12 cellular contexts compared by ENCODE assay signal in genomic region chr1:10968411-10968826, GRCh38. TPM values are rescaled to one million over a fixed set of nuclear protein-coding genes. Genes with fewer than 3 reads are reported as not detected.
DNase-seq lines count a peak whose midpoint lies in the region; ATAC-seq and TF ChIP-seq lines count a peak whose summit lies in the region.
"Had no signal": no experiment of that assay in that cellular context is flagged by ENCODE, and none has a peak within 500 bp of the region (broad histone marks: within the 10 kb centered on the region; RNA-seq: fewer than 3 reads in every experiment).

No MANE protein-coding gene starts in this region.

- H3K4me3 ChIP-seq in AG04449 (ENCODE audit: low read depth, low read length) (peak overlapping the region; percentile 21; the same call in 1 of the 2 replicates), RWPE2 (ENCODE audit: severe bottlenecking) (peak overlapping the region; percentile 15), kidney epithelial cell (ENCODE audit: low read depth, low read length) (peak overlapping the region; percentile 6)
- H3K4me3 ChIP-seq in CD4-positive, alpha-beta memory T cell (ENCODE audit: low read length in 2 of 2) = no peak overlapping the region

- H3K27ac ChIP-seq in RWPE2 (ENCODE audit: poor library complexity, severe bottlenecking) = no peak overlapping the region
- H3K27ac ChIP-seq in CD4-positive, alpha-beta memory T cell (ENCODE audit: low read depth, low read length) = no peak overlapping the region
- H3K27ac ChIP-seq: gastroesophageal sphincter had no signal

- H3K36me3 ChIP-seq in RWPE2 (ENCODE audit: low read depth) (no peaks in the 10 kb centered on the region), kidney epithelial cell (ENCODE audit: control insufficient read depth, insufficient read depth, low read length) (no peaks in the 10 kb centered on the region)
- no peaks in the 10 kb centered on the region for H3K36me3 ChIP-seq in CD4-positive, alpha-beta memory T cell (ENCODE audit: insufficient read depth, low read length)
- H3K36me3 ChIP-seq: gastroesophageal sphincter had no signal

- H3K9me3 Mint-ChIP-seq in activated CD4-positive, alpha-beta T cell treated with anti-CD3 and anti-CD28 coated beads, Interleukin-2, amount 10 ng/mL, durations not matched to agents 24 days and 14 days = no peaks in the 10 kb centered on the region
- H3K9me3 Mint-ChIP-seq in CD4-positive, alpha-beta memory T cell = no peaks in the 10 kb centered on the region
- no peaks in the 10 kb centered on the region for H3K9me3 Mint-ChIP-seq in activated T-cell treated with anti-CD3 and anti-CD28 coated beads, Interleukin-2, amount 50 U/mL, for 4 hours
- H3K9me3 Mint-ChIP-seq: activated naive CD4-positive, alpha-beta T cell treated with anti-CD3 and anti-CD28 coated beads, Interleukin-2, amount 50 U/mL, for 72 hours had no signal

- DNase-seq in AG04449 (ENCODE audit: low read depth, low spot score) = no peak
- peak; percentile 95 for DNase-seq in NCI-H1105 treated with DMSO at 0.1 percent for 48 hours (lab: John Stamatoyannopoulos, UW)
- no peak for DNase-seq in RWPE2 (ENCODE audit: low spot score)
- no peak for DNase-seq in kidney epithelial cell (ENCODE audit: low read depth)
- DNase-seq in activated CD4-positive, alpha-beta T cell treated with anti-CD3 and anti-CD28 coated beads, Interleukin-2, amount 10 ng/mL, durations not matched to agents 24 days and 14 days = no peak
- DNase-seq in CD4-positive, alpha-beta memory T cell = no peak
- DNase-seq in activated T-cell treated with anti-CD3 and anti-CD28 coated beads, Interleukin-2, amount 50 U/mL, for 4 hours = no peak
- DNase-seq: occipital lobe, T1000 had no signal

- no peaks in the 10 kb centered on the region for H3K4me1 ChIP-seq in RWPE2 (ENCODE audit: insufficient read depth, poor library complexity, severe bottlenecking)
- H3K4me1 ChIP-seq in CD4-positive, alpha-beta memory T cell (ENCODE audit: insufficient read depth, low read length) = no peaks in the 10 kb centered on the region

- no peaks in the 10 kb centered on the region for H3K36me3 Mint-ChIP-seq in activated CD4-positive, alpha-beta T cell treated with anti-CD3 and anti-CD28 coated beads, Interleukin-2, amount 10 ng/mL, durations not matched to agents 24 days and 14 days (ENCODE audit: low read depth)
- H3K36me3 Mint-ChIP-seq in CD4-positive, alpha-beta memory T cell = no peaks in the 10 kb centered on the region
- H3K36me3 Mint-ChIP-seq in activated T-cell treated with anti-CD3 and anti-CD28 coated beads, Interleukin-2, amount 50 U/mL, for 4 hours (ENCODE audit: insufficient read depth) = no peaks in the 10 kb centered on the region
- H3K36me3 Mint-ChIP-seq: activated naive CD4-positive, alpha-beta T cell treated with anti-CD3 and anti-CD28 coated beads, Interleukin-2, amount 50 U/mL, for 72 hours had no signal

- H3K27me3 ChIP-seq in RWPE2 (ENCODE audit: insufficient read depth, poor library complexity, severe bottlenecking) = no peaks in the 10 kb centered on the region
- peaks cover 12% of the 10 kb centered on the region for H3K27me3 ChIP-seq in kidney epithelial cell (ENCODE audit: control insufficient read depth, insufficient read depth, low read length)
- no peaks in the 10 kb centered on the region for H3K27me3 ChIP-seq in CD4-positive, alpha-beta memory T cell (ENCODE audit: insufficient read depth, low read length)

- no peak overlapping the region for H3K4me3 Mint-ChIP-seq in activated CD4-positive, alpha-beta T cell treated with anti-CD3 and anti-CD28 coated beads, Interleukin-2, amount 10 ng/mL, durations not matched to agents 24 days and 14 days
- peak overlapping the region in 1 of 8 donors; percentile 9 for H3K4me3 Mint-ChIP-seq in CD4-positive, alpha-beta memory T cell
- H3K4me3 Mint-ChIP-seq in activated T-cell treated with anti-CD3 and anti-CD28 coated beads, Interleukin-2, amount 50 U/mL, for 4 hours = no peak overlapping the region

- CTCF ChIA-PET in AG04449 (lab: Yijun Ruan, JAX) = interaction anchor here (1.2 to 2.1 kb wide), 5 partner anchors 8 to 461 kb away, joined by 3 to 8 read pairs (median 5); no protein-coding TSS in a partner anchor
- CTCF ChIA-PET in CD4-positive, alpha-beta memory T cell (lab: Charles Lee; ENCODE audit: partially characterized antibody) = no interaction called here

- ATAC-seq in RWPE2 (ENCODE audit: low read depth) (no peak; the same call in 2 of the 3 replicates), GM19035 (IDR thresholded peaks at IDR 0.05; ENCODE audit: unreplicated experiment) (no peak)
- ATAC-seq in activated T-cell treated with anti-CD3 and anti-CD28 coated beads, Interleukin-2, amount 50 U/mL, for 4 hours = no peak
- ATAC-seq: activated naive CD4-positive, alpha-beta T cell treated with anti-CD3 and anti-CD28 coated beads, Interleukin-2, amount 50 U/mL, for 72 hours; gastroesophageal sphincter had no signal

- H3K4me1 Mint-ChIP-seq in activated CD4-positive, alpha-beta T cell treated with anti-CD3 and anti-CD28 coated beads, Interleukin-2, amount 10 ng/mL, durations not matched to agents 24 days and 14 days = peaks cover 9% of the 10 kb centered on the region
- H3K4me1 Mint-ChIP-seq in CD4-positive, alpha-beta memory T cell = peaks cover 8 to 13% (median 10%) of the 10 kb centered on the region in 4 donors
- peaks cover 12% of the 10 kb centered on the region for H3K4me1 Mint-ChIP-seq in activated T-cell treated with anti-CD3 and anti-CD28 coated beads, Interleukin-2, amount 50 U/mL, for 4 hours (ENCODE audit: low read depth)

- peaks cover 20% of the 10 kb centered on the region for H3K27me3 Mint-ChIP-seq in activated CD4-positive, alpha-beta T cell treated with anti-CD3 and anti-CD28 coated beads, Interleukin-2, amount 10 ng/mL, durations not matched to agents 24 days and 14 days
- H3K27me3 Mint-ChIP-seq in CD4-positive, alpha-beta memory T cell = peaks cover 0 to 8% of the 10 kb centered on the region in 2 donors
- peaks cover 18% of the 10 kb centered on the region for H3K27me3 Mint-ChIP-seq in activated T-cell treated with anti-CD3 and anti-CD28 coated beads, Interleukin-2, amount 50 U/mL, for 4 hours (ENCODE audit: low read depth)

- no peak for TF ChIP-seq CTCF in AG04449 (IDR thresholded peaks at IDR 0.05; ENCODE audit: insufficient read depth, low read length, missing control alignments)
- TF ChIP-seq CTCF in RWPE2 (IDR thresholded peaks at IDR 0.05; ENCODE audit: poor library complexity, severe bottlenecking) = no peak
- TF ChIP-seq CTCF in kidney epithelial cell (IDR thresholded peaks at IDR 0.05; ENCODE audit: insufficient read depth, low read length, poor library complexity, severe bottlenecking) = no peak

- H3K27ac Mint-ChIP-seq in activated CD4-positive, alpha-beta T cell treated with anti-CD3 and anti-CD28 coated beads, Interleukin-2, amount 10 ng/mL, durations not matched to agents 24 days and 14 days = no peak overlapping the region
- no peak overlapping the region for H3K27ac Mint-ChIP-seq in CD4-positive, alpha-beta memory T cell
- H3K27ac Mint-ChIP-seq: activated naive CD4-positive, alpha-beta T cell treated with anti-CD3 and anti-CD28 coated beads, Interleukin-2, amount 50 U/mL, for 72 hours had no signal

- POLR2A ChIA-PET in AG04449 (lab: Yijun Ruan, JAX) = no interaction called here
- POLR2A ChIA-PET in CD4-positive, alpha-beta memory T cell (lab: Charles Lee; ENCODE audit: partially characterized antibody) = no interaction called here

- intact Hi-C loops in activated CD4-positive, alpha-beta T cell treated with anti-CD3 and anti-CD28 coated beads, Interleukin-2, amount 10 ng/mL, durations not matched to agents 24 days and 14 days (cut with micrococcal nuclease) = no loop called here
- intact Hi-C loops in CD4-positive, alpha-beta memory T cell (cut with micrococcal nuclease) = no loop called here

- no peaks in the 10 kb centered on the region for H3K9me3 ChIP-seq in RWPE2 (ENCODE audit: severe bottlenecking)
- no peaks in the 10 kb centered on the region for H3K9me3 ChIP-seq in CD4-positive, alpha-beta memory T cell (ENCODE audit: control insufficient read depth in 1 of 2, low read length in 2 of 2)
- H3K9me3 ChIP-seq: gastroesophageal sphincter had no signal

RNA-seq across cellular contexts. Expression of gene TARDBP, which starts 44.0 kb away (rescaled TPM):
- 66.5 and 71.2 TPM in 2 replicates for total RNA-seq in kidney epithelial cell
- 211 and 224 TPM in 2 replicates for total RNA-seq in activated CD4-positive, alpha-beta T cell treated with anti-CD3 and anti-CD28 coated beads, Interleukin-2, amount 10 ng/mL, durations not matched to agents 24 days and 14 days
- 100 to 1,000 TPM; 194 to 195 TPM for total RNA-seq in CD4-positive, alpha-beta memory T cell
- 10 to 100 TPM; 54.0 to 99.4 TPM for polyA plus RNA-seq in CD4-positive, alpha-beta memory T cell
- 100 to 1,000 TPM; 196 to 208 (median 201) TPM for total RNA-seq in activated T-cell treated with anti-CD3 and anti-CD28 coated beads, Interleukin-2, amount 50 U/mL, for 4 hours

Comparison
In these comparisons a context has a peak if more than half of its experiments do, and no peak if none do; other contexts are left out.
1. H3K4me3 ChIP-seq: peak in AG04449 (single experiment), RWPE2 (single experiment) and kidney epithelial cell (single experiment); none in CD4-positive, alpha-beta memory T cell (0 of 2).